In the genomic region with DNA sequence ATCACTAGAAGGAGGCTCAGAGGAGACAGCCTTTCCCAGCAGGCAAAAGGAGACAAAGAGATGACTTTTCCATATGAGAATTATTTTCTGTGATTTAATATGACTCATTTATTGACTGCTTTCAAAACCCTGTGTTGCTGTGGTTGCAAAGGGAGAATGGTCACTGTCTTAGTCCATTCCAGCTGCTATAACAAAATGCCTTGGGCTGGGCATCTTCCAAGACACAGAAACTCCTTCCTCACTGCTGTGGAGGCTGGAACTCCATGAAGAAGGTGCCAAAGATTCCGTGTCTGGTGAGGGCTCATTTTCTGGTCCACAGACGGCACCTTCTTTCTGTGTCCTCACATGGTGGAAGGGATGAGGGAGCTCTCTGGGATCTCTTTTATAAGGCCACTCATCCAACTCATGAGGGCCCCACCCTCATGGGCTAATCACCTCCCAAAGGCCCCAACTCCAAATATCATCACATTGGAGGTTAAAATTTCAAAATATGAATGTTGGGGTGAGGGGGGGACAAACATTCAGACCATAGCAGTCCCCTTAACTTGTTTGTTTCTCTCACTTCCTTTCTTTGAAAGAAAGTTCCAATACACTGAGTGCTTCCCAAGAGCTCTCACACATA, we compare ENCODE assay signal across 20 cellular contexts.
DNase-seq lines count a peak whose midpoint lies in the region; ATAC-seq and TF ChIP-seq lines count a peak whose summit lies in the region.
"Had no signal": no experiment of that assay in that cellular context is flagged by ENCODE, and none has a peak within 500 bp of the region (broad histone marks: within the 10 kb centered on the region; RNA-seq: fewer than 3 reads in every experiment).

No MANE protein-coding gene starts in this region.

- peaks cover 5% of the 10 kb centered on the region for H3K4me1 ChIP-seq in endodermal cell (ENCODE audit: control insufficient read depth, insufficient read depth, low read length)
- peaks cover 0 to 15% of the 10 kb centered on the region in 2 donors for H3K4me1 ChIP-seq in neuronal stem cell (ENCODE audit: control insufficient read depth in 2 of 2, insufficient read depth in 1 of 2, low read depth in 1 of 2, low read length in 2 of 2)
- H3K4me1 ChIP-seq: A549, BE2C, BLaER1 had no signal

- H4K91ac ChIP-seq in neuronal stem cell (ENCODE audit: low read depth, low read length, poor library complexity), result peak overlapping the region; percentile 79

- ATAC-seq in HG03469 (IDR thresholded peaks at IDR 0.05; ENCODE audit: unreplicated experiment), result no peak
- no peak for ATAC-seq in HG02885 (IDR thresholded peaks at IDR 0.05; ENCODE audit: poor library complexity, unreplicated experiment)

- no peak overlapping the region for H3K27ac Mint-ChIP-seq in activated T-cell treated with anti-CD3 and anti-CD28 coated beads, Interleukin-2, amount 50 U/mL, for 24 hours
- H3K27ac Mint-ChIP-seq in endodermal cell, result no peak overlapping the region
- H3K27ac Mint-ChIP-seq: CD14-positive monocyte; CD4-positive, alpha-beta memory T cell; CD4-positive, CD25-positive, alpha-beta regulatory T cell had no signal

- H3K14ac ChIP-seq in neuronal stem cell (ENCODE audit: low read length), result no peak overlapping the region

- H2BK15ac ChIP-seq in neuronal stem cell (ENCODE audit: low read length), result peak overlapping the region; percentile 60

- H3K27me3 ChIP-seq in endodermal cell (ENCODE audit: control insufficient read depth, insufficient read depth, low read length, poor library complexity, severe bottlenecking) (peaks cover 23% of the 10 kb centered on the region), neuronal stem cell (ENCODE audit: control insufficient read depth in 3 of 3, insufficient read depth in 3 of 3, low read depth in 1 of 3, low read length in 3 of 3) (peaks cover 0 to 9% (median 0%) of the 10 kb centered on the region in 3 experiments)
- H3K27me3 ChIP-seq: BE2C, BLaER1 had no signal

- no peak overlapping the region for H2BK12ac ChIP-seq in neuronal stem cell (ENCODE audit: low read length)

- no peak overlapping the region for H3K23ac ChIP-seq in neuronal stem cell (ENCODE audit: low read depth, low read length, poor library complexity)

- peak; percentile 2 for DNase-seq in activated T-cell treated with anti-CD3 and anti-CD28 coated beads, Interleukin-2, amount 50 U/mL, for 24 hours
- DNase-seq in activated T-cell treated with anti-CD3 and anti-CD28 coated beads for 4 hours, result no peak
- DNase-seq in endodermal cell, result peak; percentile 18
- DNase-seq in fibroblast of mammary gland (ENCODE audit: low read depth), result peak; percentile 13
- DNase-seq in neuronal stem cell (ENCODE audit: low spot score), result no peak
- DNase-seq: ACHN; BE2C; C1 segment of cervical spinal cord; CD4-positive, alpha-beta memory T cell; CD4-positive, CD25-positive, alpha-beta regulatory T cell; CD8-positive, alpha-beta memory T cell; COR-L47; DMS79 treated with DMSO at 0.1 percent for 48 hours; GF-D8 had no signal

- H3K4me2 ChIP-seq in neuronal stem cell (ENCODE audit: insufficient read depth, low read length, poor library complexity, severe bottlenecking), result no peak overlapping the region
- H3K4me2 ChIP-seq: A549, BLaER1 had no signal

- H3K9me3 ChIP-seq in endodermal cell (ENCODE audit: control insufficient read depth, low read length), result peaks cover 4% of the 10 kb centered on the region
- H3K9me3 ChIP-seq in neuronal stem cell (replicated peaks in 1 of 2; ENCODE audit: control insufficient read depth in 2 of 2, insufficient read depth in 1 of 2, low read depth in 1 of 2, low read length in 2 of 2), result no peaks in the 10 kb centered on the region
- H3K9me3 ChIP-seq: A549, BE2C, BLaER1 had no signal

- peak overlapping the region; percentile 65 for H2AK5ac ChIP-seq in neuronal stem cell (ENCODE audit: low read depth, low read length)

- H3K79me1 ChIP-seq in neuronal stem cell (ENCODE audit: low read depth, low read length), result no peaks in the 10 kb centered on the region

- no peak overlapping the region for H3K4ac ChIP-seq in neuronal stem cell (ENCODE audit: low read length)

- H3K9ac ChIP-seq in endodermal cell (ENCODE audit: extremely low read depth, low read length, poor library complexity, severe bottlenecking) (no peak overlapping the region), neuronal stem cell (ENCODE audit: low read depth, low read length, poor library complexity) (no peak overlapping the region)
- H3K9ac ChIP-seq: BLaER1 had no signal

- H2BK120ac ChIP-seq in neuronal stem cell (ENCODE audit: low read depth, low read length), result no peak overlapping the region

- H3K18ac ChIP-seq in neuronal stem cell (ENCODE audit: low read length), result no peak overlapping the region

- H3K27ac ChIP-seq in endodermal cell (ENCODE audit: low read depth, low read length) (no peak overlapping the region), neuronal stem cell (replicated peaks; ENCODE audit: low read length) (no peak overlapping the region)
- H3K27ac ChIP-seq: 22Rv1, A549, BLaER1 had no signal

- no peaks in the 10 kb centered on the region for H3K4me1 Mint-ChIP-seq in activated T-cell treated with anti-CD3 and anti-CD28 coated beads, Interleukin-2, amount 50 U/mL, for 24 hours (ENCODE audit: low read depth)
- H3K4me1 Mint-ChIP-seq in endodermal cell, result peaks cover 26% of the 10 kb centered on the region
- H3K4me1 Mint-ChIP-seq: CD8-positive, alpha-beta memory T cell had no signal

- no peak overlapping the region for H3K4me3 Mint-ChIP-seq in activated T-cell treated with anti-CD3 and anti-CD28 coated beads, Interleukin-2, amount 50 U/mL, for 24 hours
- H3K4me3 Mint-ChIP-seq in endodermal cell, result no peak overlapping the region
- H3K4me3 Mint-ChIP-seq: CD14-positive monocyte; CD4-positive, alpha-beta memory T cell; CD4-positive, CD25-positive, alpha-beta regulatory T cell; CD8-positive, alpha-beta memory T cell had no signal

- 98% methylated on average over 2 of the region's 2 CpGs; no CpG with 5 or more reads in 1 of the 2 experiments for WGBS in endodermal cell (ENCODE audit: insufficient coverage in 1 of 2, insufficient read length in 1 of 2), 2 experiments
- no CpG with 5 or more reads among the region's 2 CpGs for WGBS in neuronal stem cell (ENCODE audit: extremely low coverage in 2 of 2, insufficient read length in 2 of 2, insufficient replicate concordance in 1 of 2), 2 donors

- H3K4me3 ChIP-seq in endodermal cell (ENCODE audit: low read length) (no peak overlapping the region), fibroblast of mammary gland (ENCODE audit: control insufficient read depth, low read depth, low read length) (no peak overlapping the region), neuronal stem cell (ENCODE audit: low read length in 2 of 2) (no peak overlapping the region)
- H3K4me3 ChIP-seq: A549, BLaER1 had no signal

- no peak overlapping the region for H4K8ac ChIP-seq in neuronal stem cell (ENCODE audit: low read depth, low read length)

- H3K36me3 Mint-ChIP-seq in activated T-cell treated with anti-CD3 and anti-CD28 coated beads, Interleukin-2, amount 50 U/mL, for 24 hours (ENCODE audit: low read depth), result no peaks in the 10 kb centered on the region
- H3K36me3 Mint-ChIP-seq in endodermal cell (ENCODE audit: low read depth), result no peaks in the 10 kb centered on the region
- H3K36me3 Mint-ChIP-seq: CD14-positive monocyte; CD4-positive, alpha-beta memory T cell; CD4-positive, CD25-positive, alpha-beta regulatory T cell had no signal

- no peak for TF ChIP-seq CTCF in endodermal cell (conservative IDR thresholded peaks at IDR 0.05)
- no peak for TF ChIP-seq CTCF in fibroblast of mammary gland (conservative IDR thresholded peaks at IDR 0.05; ENCODE audit: control insufficient read depth, insufficient read depth, low read depth, low read length)

- H3K36me3 ChIP-seq in endodermal cell (ENCODE audit: control insufficient read depth, insufficient read depth, low read length), result no peaks in the 10 kb centered on the region
- H3K36me3 ChIP-seq in neuronal stem cell (replicated peaks in 1 of 2; ENCODE audit: control insufficient read depth in 2 of 2, insufficient read depth in 2 of 2, low read length in 2 of 2), result no peaks in the 10 kb centered on the region
- H3K36me3 ChIP-seq: BE2C, BLaER1 had no signal

- H3K27me3 Mint-ChIP-seq in activated T-cell treated with anti-CD3 and anti-CD28 coated beads, Interleukin-2, amount 50 U/mL, for 24 hours, result no peaks in the 10 kb centered on the region
- peaks cover 4% of the 10 kb centered on the region for H3K27me3 Mint-ChIP-seq in endodermal cell (ENCODE audit: insufficient read depth)
- H3K27me3 Mint-ChIP-seq: CD4-positive, alpha-beta memory T cell had no signal

- H2BK5ac ChIP-seq in neuronal stem cell (ENCODE audit: low read length), result no peak overlapping the region

- H3K9me3 Mint-ChIP-seq in activated T-cell treated with anti-CD3 and anti-CD28 coated beads, Interleukin-2, amount 50 U/mL, for 24 hours, result no peaks in the 10 kb centered on the region
- no peaks in the 10 kb centered on the region for H3K9me3 Mint-ChIP-seq in endodermal cell
- H3K9me3 Mint-ChIP-seq: CD4-positive, CD25-positive, alpha-beta regulatory T cell; CD8-positive, alpha-beta memory T cell had no signal

- H2AFZ ChIP-seq in neuronal stem cell (ENCODE audit: low read length), result no peak overlapping the region

Comparison
In these comparisons a context has a peak if more than half of its experiments do, and no peak if none do; other contexts are left out.
1. DNase-seq: peak in activated T-cell treated with anti-CD3 and anti-CD28 coated beads, Interleukin-2, amount 50 U/mL, for 24 hours (single experiment), endodermal cell (single experiment) and fibroblast of mammary gland (single experiment); none in activated T-cell treated with anti-CD3 and anti-CD28 coated beads for 4 hours (single experiment) and neuronal stem cell (single experiment).